8 cellular contexts compared by ENCODE assay signal in genomic region chr4:15756361-15756861, GRCh38. TPM values are rescaled to one million over a fixed set of nuclear protein-coding genes. Genes with fewer than 3 reads are reported as not detected.
DNase-seq lines count a peak whose midpoint lies in the region; ATAC-seq and TF ChIP-seq lines count a peak whose summit lies in the region.

No MANE protein-coding gene starts in this region.

- no peaks in the 10 kb centered on the region for H3K9me3 ChIP-seq in PC-3 (ENCODE audit: low read length)

- BruUV-seq in PC-3 (replicated peaks; lab: Mats Ljungman, UMichigan): no TSS peak

- peaks cover 35 to 57% (median 51%) of the 10 kb centered on the region in 4 donors for H3K4me1 Mint-ChIP-seq in naive thymus-derived CD8-positive, alpha-beta T cell

- H3K27ac ChIP-seq in PC-3 (ENCODE audit: low read length): peak overlapping the region; percentile 39; the same call in 1 of the 2 replicates

- no peaks in the 10 kb centered on the region for H3K36me3 ChIP-seq in PC-3 (ENCODE audit: low read depth, low read length)

- ATAC-seq in GM18873 (IDR thresholded peaks at IDR 0.05; ENCODE audit: low FRiP score, unreplicated experiment) (peak; percentile 89), HG02981 (IDR thresholded peaks at IDR 0.05; ENCODE audit: unreplicated experiment) (peak; percentile 85), PC-3 (peak; percentile 93)
- ATAC-seq in naive thymus-derived CD8-positive, alpha-beta T cell: peak; percentile 84 to 85

- POLR2A ChIA-PET in PC-3 (lab: Charles Lee; ENCODE audit: unreplicated experiment): no interaction called here
- POLR2A ChIA-PET in naive thymus-derived CD8-positive, alpha-beta T cell (lab: Charles Lee): interaction anchor here (1.1 to 3.3 kb wide), 6 partner anchors 10 to 207 kb away, joined by 3 to 58 read pairs (median 6); partner anchors contain the start of genes FAM200B and FGFBP2

- H3K9ac ChIP-seq in PC-3 (ENCODE audit: low read length): no peak overlapping the region

- H3K4me2 ChIP-seq in PC-3 (ENCODE audit: low read length): peak overlapping the region; percentile 48

- peaks cover 23% of the 10 kb centered on the region for H3K4me1 ChIP-seq in PC-3 (ENCODE audit: insufficient read depth, low read length)

- intact Hi-C loops in PC-3 (cut with micrococcal nuclease): no loop called here

- peak; percentile 69 for TF ChIP-seq CTCF in PC-3 (conservative IDR thresholded peaks at IDR 0.05; ENCODE audit: low read depth, low read length)

- H3F3A ChIP-seq in PC-3 (ENCODE audit: low read length, unreplicated experiment): no peaks in the 10 kb centered on the region

- H3K36me3 Mint-ChIP-seq in naive thymus-derived CD8-positive, alpha-beta T cell: no peaks in the 10 kb centered on the region

- no peaks in the 10 kb centered on the region for H3K27me3 ChIP-seq in PC-3 (ENCODE audit: low read length)

- no peaks in the 10 kb centered on the region for H3K27me3 Mint-ChIP-seq in naive thymus-derived CD8-positive, alpha-beta T cell

- peak; percentile 82 for DNase-seq in PC-3
- peak; percentile 49 for DNase-seq in activated T-helper 1 cell treated with Interleukin-2 at 50 U/mL for 16 hours (ENCODE audit: low read depth)
- peak; percentile 30 to 85 (median 66) for DNase-seq in naive thymus-derived CD8-positive, alpha-beta T cell
- DNase-seq in LoVo (ENCODE audit: low spot score): no peak
- DNase-seq in inferior parietal cortex (ENCODE audit: extremely low spot score): no peak
- DNase-seq in middle frontal gyrus (ENCODE audit: extremely low spot score, low spot score): no peak

- H4K20me1 ChIP-seq in PC-3 (ENCODE audit: low read length): no peaks in the 10 kb centered on the region

- CTCF ChIA-PET in PC-3 (lab: Charles Lee): interaction anchor here (0.7 to 0.8 kb wide), 2 partner anchors 38 to 49 kb away, joined by 3 to 4 read pairs; no protein-coding TSS in a partner anchor

- H3K27ac Mint-ChIP-seq in naive thymus-derived CD8-positive, alpha-beta T cell: peak overlapping the region; percentile 17 to 94 (median 89)

- peak overlapping the region; percentile 9; the same call in 1 of the 2 replicates for H3K4me3 ChIP-seq in PC-3 (ENCODE audit: low read length)

- H2AFZ ChIP-seq in PC-3 (ENCODE audit: low read length): no peak overlapping the region

- peak overlapping the region; percentile 57 to 75 (median 70) for H3K4me3 Mint-ChIP-seq in naive thymus-derived CD8-positive, alpha-beta T cell

- H3K9me3 Mint-ChIP-seq in naive thymus-derived CD8-positive, alpha-beta T cell: peaks cover 0 to 1% (median 0%) of the 10 kb centered on the region in 9 donors

- no peaks in the 10 kb centered on the region for H3K9me2 ChIP-seq in PC-3 (replicated peaks; ENCODE audit: low read length)

- H3K79me2 ChIP-seq in PC-3 (ENCODE audit: low read length): no peaks in the 10 kb centered on the region

RNA-seq across cellular contexts. Expression of gene CD38, which starts 21.7 kb away (rescaled TPM):
- total RNA-seq in PC-3 (2014; rRNA removed): not detected in 2 replicates
- total RNA-seq in naive thymus-derived CD8-positive, alpha-beta T cell: 1 to 10 TPM; 1.4 to 3.2 TPM
- polyA plus RNA-seq in naive thymus-derived CD8-positive, alpha-beta T cell: 1 to 10 TPM; 2.0 to 7.7 (median 5.9) TPM

RNA-seq across cellular contexts. Expression of gene BST1, which starts 53.5 kb away (rescaled TPM):
- 0.69 and 0.86 TPM in 2 replicates for total RNA-seq in PC-3 (2014; rRNA removed)
- under 1 TPM; 0.42 to 0.49 TPM for total RNA-seq in naive thymus-derived CD8-positive, alpha-beta T cell
- under 1 TPM; 0.23 to 0.49 (median 0.35) TPM for polyA plus RNA-seq in naive thymus-derived CD8-positive, alpha-beta T cell

Comparison
In these comparisons a context has a peak if more than half of its experiments do, and no peak if none do; other contexts are left out.
1. DNase-seq: peak in PC-3 (single experiment), activated T-helper 1 cell treated with Interleukin-2 at 50 U/mL for 16 hours (single experiment) and naive thymus-derived CD8-positive, alpha-beta T cell (10 of 10); none in LoVo (single experiment), inferior parietal cortex (single experiment) and middle frontal gyrus (single experiment).
2. Peak in every context shown above with its lines, with median percentiles within 50 percentile points of each other: ATAC-seq.